Comparison of ENCODE assay signal across 17 cellular contexts in the genomic region with DNA sequence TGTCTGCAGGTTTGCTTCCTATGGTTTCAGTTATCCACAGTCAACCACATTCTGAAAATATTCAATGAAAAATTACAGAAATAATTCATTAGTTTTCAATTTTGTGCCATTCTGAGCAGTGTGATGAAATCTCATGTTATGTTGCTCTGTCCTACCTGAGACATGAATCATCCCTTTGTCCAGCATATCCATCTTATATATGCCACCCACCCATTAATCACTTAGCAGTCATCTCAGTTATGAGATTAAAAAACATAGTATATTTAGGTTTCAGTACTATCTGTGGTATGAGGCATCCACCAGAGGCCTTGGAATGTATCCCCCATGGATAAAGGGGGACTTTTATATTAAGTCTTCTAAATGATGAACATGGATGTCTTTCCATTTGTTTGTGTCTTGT.
A peak's percentile ranks its signal among the peaks of the same experiment; 100 is the strongest.
DNase-seq lines count a peak whose midpoint lies in the region; ATAC-seq, FAIRE-seq and TF ChIP-seq lines count a peak whose summit lies in the region.
"Had no signal": no experiment of that assay in that cellular context is flagged by ENCODE, and none has a peak within 500 bp of the region (broad histone marks: within the 10 kb centered on the region; RNA-seq: fewer than 3 reads in every experiment).

No MANE protein-coding gene starts in this region.

- H4K5ac ChIP-seq in mesendoderm (ENCODE audit: low read length): no peak overlapping the region

- ATAC-seq in foreskin keratinocyte: peak; percentile 68

- H2AFZ ChIP-seq in mammary epithelial cell (ENCODE audit: low read depth, low read length): no peak overlapping the region

- no peak overlapping the region for H3K18ac ChIP-seq in mesendoderm (ENCODE audit: low read length)

- H3K27me3 ChIP-seq in mammary epithelial cell (ENCODE audit: insufficient read depth, low read length) (peaks cover 3% of the 10 kb centered on the region), foreskin keratinocyte (peaks cover 4% of the 10 kb centered on the region), mesendoderm (ENCODE audit: insufficient read depth, low read length, poor library complexity) (no peaks in the 10 kb centered on the region)
- H3K27me3 ChIP-seq: BE2C had no signal

- dilution Hi-C loops in mammary epithelial cell (cut with HindIII; ENCODE audit: low sequenced_read_pairs): no loop called here

- H3K27ac ChIP-seq in RWPE1 (no peak overlapping the region), mammary epithelial cell (ENCODE audit: insufficient read depth, low read depth, low read length) (no peak overlapping the region), foreskin keratinocyte (no peak overlapping the region), mesendoderm (ENCODE audit: low read depth, low read length) (no peak overlapping the region)

- no peak overlapping the region for H2BK5ac ChIP-seq in mesendoderm (ENCODE audit: low read length)

- H3K79me1 ChIP-seq in mesendoderm (ENCODE audit: low read length): no peaks in the 10 kb centered on the region

- in situ Hi-C loops in mammary epithelial cell (cut with MboI; ENCODE audit: low sequenced_read_pairs in 2 of 2): loop anchor here in 1 of 2 donors (25.0 kb wide), 1 partner anchor 137 kb away; no protein-coding TSS in a partner anchor

- POLR2A ChIA-PET in RWPE1 (lab: Yijun Ruan, JAX; ENCODE audit: low non-redundant PET): no interaction called here

- no peaks in the 10 kb centered on the region for H4K20me1 ChIP-seq in mammary epithelial cell (ENCODE audit: insufficient read depth, low read length)

- no peak overlapping the region for H3K56ac ChIP-seq in mesendoderm (ENCODE audit: low read length)

- H3K4me3 ChIP-seq in mammary epithelial cell (replicated peaks in 1 of 3; ENCODE audit: insufficient read depth in 1 of 3, low read depth in 2 of 3, low read length in 3 of 3): no peak overlapping the region
- no peak overlapping the region for H3K4me3 ChIP-seq in mesendoderm (ENCODE audit: low read length)
- H3K4me3 ChIP-seq: HAP-1 had no signal

- no peak overlapping the region for H2AK5ac ChIP-seq in mesendoderm (ENCODE audit: low read length)

- H3K36me3 ChIP-seq in mammary epithelial cell (ENCODE audit: insufficient read depth, low read length) (no peaks in the 10 kb centered on the region), mesendoderm (ENCODE audit: control insufficient read depth, insufficient read depth, low read length) (no peaks in the 10 kb centered on the region)
- H3K36me3 ChIP-seq: BE2C, HAP-1 had no signal

- H3K79me2 ChIP-seq in mammary epithelial cell (ENCODE audit: insufficient read depth, low read length) (no peaks in the 10 kb centered on the region), mesendoderm (ENCODE audit: control insufficient read depth, insufficient read depth, low read length) (no peaks in the 10 kb centered on the region)

- no peak overlapping the region for H2BK120ac ChIP-seq in mesendoderm (ENCODE audit: low read depth, low read length)

- no peak for TF ChIP-seq CTCF in RWPE1 (conservative IDR thresholded peaks at IDR 0.05; ENCODE audit: low read depth)
- no peak for TF ChIP-seq CTCF in mammary epithelial cell (conservative IDR thresholded peaks at IDR 0.05 in 1 of 2, IDR thresholded peaks at IDR 0.05 in 1 of 2; ENCODE audit: extremely low read depth in 1 of 2, insufficient read depth in 1 of 2, low read depth in 1 of 2, low read length in 2 of 2)
- TF ChIP-seq CTCF in foreskin keratinocyte (conservative IDR thresholded peaks at IDR 0.05): no peak

- no peaks in the 10 kb centered on the region for H3K9me3 ChIP-seq in mammary epithelial cell (replicated peaks; ENCODE audit: insufficient read depth, low read length)
- H3K9me3 ChIP-seq: BE2C had no signal

- DNase-seq in RWPE1 (ENCODE audit: low spot score): peak; percentile 8
- DNase-seq in mammary epithelial cell: peak; percentile 38
- peak; percentile 5 to 46 for DNase-seq in foreskin keratinocyte
- no peak for DNase-seq in mesendoderm
- no peak for DNase-seq in cerebellar nuclear complex (lab: John Stamatoyannopoulos, UW)
- no peak for DNase-seq in RCC 7860 (ENCODE audit: low spot score)
- DNase-seq: ACHN; BE2C; C1 segment of cervical spinal cord; Caco-2; CD4-positive, alpha-beta T cell had no signal

- H3K9ac ChIP-seq in mammary epithelial cell (ENCODE audit: insufficient read depth, low read length) (no peak overlapping the region), mesendoderm (ENCODE audit: low read length) (no peak overlapping the region)

- H3K4me2 ChIP-seq in mammary epithelial cell (ENCODE audit: insufficient read depth, low read depth, low read length) (no peak overlapping the region), mesendoderm (ENCODE audit: low read length) (no peak overlapping the region)

- intact Hi-C loops in mammary epithelial cell (cut with micrococcal nuclease): loop anchor here (10.0 kb wide), 1 partner anchor 255 kb away; no protein-coding TSS in a partner anchor

- H4K8ac ChIP-seq in mesendoderm (ENCODE audit: low read depth, low read length): no peak overlapping the region

- CTCF ChIA-PET in RWPE1 (lab: Yijun Ruan, JAX): no interaction called here
- CTCF ChIA-PET in mammary epithelial cell (lab: Charles Lee; ENCODE audit: low non-redundant PET): no interaction called here

- no peak overlapping the region for H3K4ac ChIP-seq in mesendoderm (ENCODE audit: low read depth, low read length)

- H3K23ac ChIP-seq in mesendoderm (ENCODE audit: low read length): no peak overlapping the region

- H3K4me1 ChIP-seq in mammary epithelial cell (ENCODE audit: insufficient read depth, low read length) (no peaks in the 10 kb centered on the region), foreskin keratinocyte (no peaks in the 10 kb centered on the region), mesendoderm (ENCODE audit: control insufficient read depth, low read depth, low read length) (no peaks in the 10 kb centered on the region)
- H3K4me1 ChIP-seq: BE2C, Caco-2, HAP-1 had no signal

- no TSS peak for BruUV-seq in mammary epithelial cell (replicated peaks; lab: Mats Ljungman, UMichigan)

- no peak overlapping the region for H2BK15ac ChIP-seq in mesendoderm (replicated peaks; ENCODE audit: low read depth)

- no peak for FAIRE-seq in RCC 7860 (lab: Jason Lieb, UNC)
- FAIRE-seq: A204.1, D721Med, G401.6, GM12891, GM19239 had no signal

Comparison
In these comparisons a context has a peak if more than half of its experiments do, and no peak if none do; other contexts are left out.
1. DNase-seq: peak in RWPE1 (single experiment), mammary epithelial cell (single experiment) and foreskin keratinocyte (2 of 2); none in mesendoderm (single experiment), cerebellar nuclear complex (0 of 2) and RCC 7860 (single experiment).